18 cellular contexts compared by ENCODE assay signal in genomic region chr6:160978141-160978926, GRCh38. TPM values are rescaled to one million over a fixed set of nuclear protein-coding genes. Genes with fewer than 3 reads are reported as not detected.
DNase-seq lines count a peak whose midpoint lies in the region; ATAC-seq and TF ChIP-seq lines count a peak whose summit lies in the region.
"Had no signal": no experiment of that assay in that cellular context is flagged by ENCODE, and none has a peak within 500 bp of the region (broad histone marks: within the 10 kb centered on the region; RNA-seq: fewer than 3 reads in every experiment).

No MANE protein-coding gene starts in this region.

- TF ChIP-seq CTCF in AG04449 (IDR thresholded peaks at IDR 0.05; ENCODE audit: insufficient read depth, low read length, missing control alignments) (no peak), IMR-90 (conservative IDR thresholded peaks at IDR 0.05; ENCODE audit: low read depth, low read length) (no peak)

- H3K56ac ChIP-seq in IMR-90 (ENCODE audit: extremely low read depth, insufficient read depth, low read length): no peak overlapping the region

- ATAC-seq in IMR-90 (ENCODE audit: low read depth) (peak; percentile 56), HG03342 (IDR thresholded peaks at IDR 0.05; ENCODE audit: unreplicated experiment) (no peak)
- ATAC-seq: stimulated activated memory B cell treated with anti-CD40 and anti-IgM and Interleukin-4, amounts not matched to agents 10 μg/mL and 1 μg/mL and 100 μg/mL, for 72 hours had no signal

- H2BK15ac ChIP-seq in IMR-90 (ENCODE audit: low read depth, low read length): no peak overlapping the region

- peak; percentile 37 for DNase-seq in AG04449 (ENCODE audit: low read depth, low spot score)
- DNase-seq in IMR-90: peak; percentile 68
- DNase-seq in dedifferentiated amniotic fluid mesenchymal stem cell (ENCODE audit: extremely low spot score): peak; percentile 77
- peak; percentile 41 for DNase-seq in kidney tubule cell (ENCODE audit: low spot score)
- no peak for DNase-seq in RKO (ENCODE audit: low spot score)
- DNase-seq in SIG-M5 treated with dmso at 0.1 percent for 504 hours (lab: John Stamatoyannopoulos, UW; ENCODE audit: unreplicated experiment): no peak
- no peak for DNase-seq in activated CD4-positive, alpha-beta T cell treated with anti-CD3 and anti-CD28 coated beads for 4 hours
- DNase-seq: ACHN; activated CD4-positive, CD25-positive, alpha-beta regulatory T cell treated with anti-CD3 and anti-CD28 coated beads, Interleukin-2, amount 50 U/mL, for 72 hours; activated CD8-positive, alpha-beta memory T cell treated with anti-CD3 and anti-CD28 coated beads, Interleukin-2, amount 50 U/mL, for 48 hours; activated naive CD4-positive, alpha-beta T cell treated with anti-CD3 and anti-CD28 coated beads, Interleukin-2, amount 10 ng/mL, durations not matched to agents 7 days and 5 days; Calu3; H7; NCI-H2081; NCI-H748 treated with DMSO at 0.1 percent for 48 hours; right cardiac atrium had no signal

- BruUV-seq in IMR-90 (replicated peaks; lab: Mats Ljungman, UMichigan): no TSS peak

- no peaks in the 10 kb centered on the region for H3K9me1 ChIP-seq in IMR-90 (ENCODE audit: insufficient read depth, low read length)

- H4K5ac ChIP-seq in IMR-90 (ENCODE audit: low read depth, low read length): 0 out of 2 replicates have a peak overlapping the region, but pooled peaks have one; percentile 25

- dilution Hi-C loops in IMR-90 (cut with HindIII; ENCODE audit: low sequenced_read_pairs, unreplicated experiment): no loop called here

- no peak for TF ChIP-seq RAD21 in IMR-90 (IDR thresholded peaks at IDR 0.05; ENCODE audit: low read length)

- no peak overlapping the region for H3K23ac ChIP-seq in IMR-90 (ENCODE audit: low read depth, low read length)

- WGBS in IMR-90 (ENCODE audit: extremely low coverage in 2 of 2, insufficient read length in 1 of 2), 2 experiments: 100% methylated on average over 2 of the region's 4 CpGs; no CpG with 5 or more reads in 1 of the 2 experiments

- H3K14ac ChIP-seq in IMR-90 (replicated peaks; ENCODE audit: low read depth, low read length): no peak overlapping the region

- POLR2A ChIA-PET in AG04449 (lab: Yijun Ruan, JAX) (no interaction called here), IMR-90 (lab: Charles Lee; ENCODE audit: unreplicated experiment) (no interaction called here)

- no peak overlapping the region for H2BK120ac ChIP-seq in IMR-90 (ENCODE audit: low read depth, low read length)

- no peak overlapping the region for H2AK9ac ChIP-seq in IMR-90 (replicated peaks; ENCODE audit: low read depth, low read length, poor library complexity)

- no peak for TF ChIP-seq POLR2A in IMR-90 (IDR thresholded peaks at IDR 0.05; ENCODE audit: low read depth, low read length)

- in situ Hi-C loops in IMR-90 (cut with MboI; ENCODE audit: low sequenced_read_pairs): loop anchor here (25.0 kb wide), 1 partner anchor 284 kb away; the partner anchor contains the start of gene AGPAT4

- no peak overlapping the region for H2AK5ac ChIP-seq in IMR-90 (ENCODE audit: low read depth, low read length)

- no peaks in the 10 kb centered on the region for H4K20me1 ChIP-seq in IMR-90 (ENCODE audit: insufficient read depth, low read length)

- no peak overlapping the region for H3K4ac ChIP-seq in IMR-90 (ENCODE audit: low read depth, low read length)

- H2BK5ac ChIP-seq in IMR-90 (ENCODE audit: low read depth, low read length, poor library complexity, severe bottlenecking): no peak overlapping the region

- CTCF ChIA-PET in AG04449 (lab: Yijun Ruan, JAX) (interaction anchor here (0.7 to 1.8 kb wide), 4 partner anchors 12 to 1290 kb away, joined by 3 to 7 read pairs (median 4); no protein-coding TSS in a partner anchor), IMR-90 (lab: Yijun Ruan, JAX) (no interaction called here)

- H3K4me3 ChIP-seq in AG04449 (ENCODE audit: low read depth, low read length) (no peak overlapping the region), IMR-90 (ENCODE audit: insufficient read depth, low read depth, low read length) (no peak overlapping the region)

- no peak overlapping the region for H3K9ac ChIP-seq in IMR-90 (ENCODE audit: low read depth, low read length)

- H2AFZ ChIP-seq in IMR-90 (replicated peaks; ENCODE audit: low read length, poor library complexity): no peak overlapping the region

- peak overlapping the region; percentile 71 for H3K18ac ChIP-seq in IMR-90 (ENCODE audit: low read depth, low read length)

- H3K36me3 ChIP-seq in IMR-90 (ENCODE audit: control insufficient read depth, insufficient read depth, low read length): no peaks in the 10 kb centered on the region

- H3K27ac ChIP-seq in IMR-90 (ENCODE audit: insufficient read depth, low read length): peak overlapping the region; percentile 10; the same call in 1 of the 2 replicates

- H4K91ac ChIP-seq in IMR-90 (ENCODE audit: insufficient read depth, low read depth, low read length): peak overlapping the region; percentile 35; the same call in 1 of the 2 replicates

- no peak overlapping the region for H3K4me2 ChIP-seq in IMR-90 (ENCODE audit: low read depth, low read length)

- peaks cover 2% of the 10 kb centered on the region; the same call in 1 of the 2 replicates for H3K27me3 ChIP-seq in IMR-90 (ENCODE audit: control insufficient read depth, insufficient read depth, low read length)

- H3K79me1 ChIP-seq in IMR-90 (ENCODE audit: low read depth in 1 of 2, low read length in 2 of 2): no peaks in the 10 kb centered on the region

- H4K8ac ChIP-seq in IMR-90 (ENCODE audit: low read depth in 2 of 2, low read length in 2 of 2): no peak overlapping the region

- no peak overlapping the region for H2BK20ac ChIP-seq in IMR-90 (ENCODE audit: low read depth, low read length)

- no peaks in the 10 kb centered on the region; the same call in 1 of the 2 replicates for H3K9me3 ChIP-seq in IMR-90 (ENCODE audit: control insufficient read depth, insufficient read depth, low read length)

- intact Hi-C loops in IMR-90 (cut with micrococcal nuclease): loop anchor here (2.0 kb wide), 1 partner anchor 50 kb away; no protein-coding TSS in a partner anchor

- peaks cover 24% of the 10 kb centered on the region for H3K4me1 ChIP-seq in IMR-90 (ENCODE audit: control insufficient read depth, insufficient read depth, low read length)

TF ChIP-seq in IMR-90, 13 proteins besides CTCF, POLR2A, EP300 and RAD21:
- TF ChIP-seq FOS (IDR thresholded peaks at IDR 0.05; ENCODE audit: low read depth, low read length): no peak
- TF ChIP-seq NFE2L2 (IDR thresholded peaks at IDR 0.05; ENCODE audit: low read depth, low read length): peak; percentile 15; the same call in 1 of the 2 replicates
TF ChIP-seq in IMR-90: peak in this region for 1.

RNA-seq across cellular contexts. Expression of gene MAP3K4, which starts 13.2 kb away (rescaled TPM):
- total RNA-seq in IMR-90 (2012; rRNA removed): 20.4 and 23.1 TPM in 2 replicates
- polyA plus RNA-seq in IMR-90 (2012; rRNA removed): 6.9 and 11.5 TPM in 2 replicates
- 2.0 and 3.7 TPM in 2 replicates for polyA plus RNA-seq in IMR-90 (2012; cell fraction: cytosol; rRNA removed)
- polyA plus RNA-seq in IMR-90 (2012; cell fraction: nucleus; rRNA removed; ENCODE audit: low replicate concordance): 6.4 and 26.8 TPM in 2 replicates

Comparison
In these comparisons a context has a peak if more than half of its experiments do, and no peak if none do; other contexts are left out.
1. DNase-seq: peak in AG04449 (single experiment), IMR-90 (single experiment), dedifferentiated amniotic fluid mesenchymal stem cell (single experiment) and kidney tubule cell (single experiment); none in RKO (single experiment), SIG-M5 treated with dmso at 0.1 percent for 504 hours (single experiment) and activated CD4-positive, alpha-beta T cell treated with anti-CD3 and anti-CD28 coated beads for 4 hours (0 of 2).